Comparison of ENCODE assay signal across 1 cellular context in genomic region chr1:15068997-15069396, GRCh38.
TF ChIP-seq lines count a peak whose summit lies in the region.

No MANE protein-coding gene starts in this region.

TF ChIP-seq in HEK293, 187 proteins besides CTCF, POLR2A, EP300 and RAD21 (continued from another document):
- TF ChIP-seq ZNF518A (tag by site-specific recombination; conservative IDR thresholded peaks at IDR 0.05; ENCODE audit: low read depth) (no peak), GLI4 (tag by site-specific recombination; IDR thresholded peaks at IDR 0.05) (no peak), SCRT1 (tag by site-specific recombination; IDR thresholded peaks at IDR 0.05; ENCODE audit: borderline replicate concordance) (no peak), ZNF23 (tag by site-specific recombination; IDR thresholded peaks at IDR 0.05; ENCODE audit: borderline replicate concordance) (peak; percentile 74; the same call in 1 of the 2 replicates), ZNF670 (tag by site-specific recombination; IDR thresholded peaks at IDR 0.05; ENCODE audit: low read depth) (no peak)
